ENCODE assay signal across 15 cellular contexts in the genomic region with DNA sequence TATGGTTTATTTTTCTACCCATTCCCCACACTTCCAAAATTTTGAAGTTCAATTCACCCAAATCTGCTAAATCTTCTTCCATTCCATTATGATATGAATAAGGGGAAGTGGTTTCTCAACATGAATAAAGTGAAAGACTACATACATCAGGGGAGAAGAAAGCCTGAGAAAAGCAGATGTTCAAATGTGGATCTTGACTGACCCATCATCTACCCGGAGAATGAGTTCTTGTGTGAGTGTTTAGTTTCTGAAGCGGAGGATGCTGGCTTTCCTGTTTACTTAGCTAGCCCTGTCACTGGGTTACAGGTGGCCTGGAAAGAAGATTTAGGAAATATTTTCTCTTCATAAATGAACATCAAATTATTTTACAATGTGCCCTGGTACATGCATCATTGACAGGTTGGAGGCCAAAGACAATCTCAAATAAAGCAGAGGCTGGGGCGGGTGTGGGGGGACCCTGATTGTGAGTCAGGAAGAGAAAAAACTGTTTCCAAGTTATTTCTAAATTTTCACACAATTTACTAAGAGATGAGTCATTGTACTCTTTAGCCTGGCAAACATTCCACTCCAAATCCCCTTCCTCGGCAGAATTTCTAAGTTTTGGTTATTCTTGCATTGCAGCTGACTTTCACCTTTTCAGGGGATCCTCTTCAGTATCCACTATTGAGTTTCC.
DNase-seq lines count a peak whose midpoint lies in the region; ATAC-seq and TF ChIP-seq lines count a peak whose summit lies in the region.
"Had no signal": no experiment of that assay in that cellular context is flagged by ENCODE, and none has a peak within 500 bp of the region (broad histone marks: within the 10 kb centered on the region; RNA-seq: fewer than 3 reads in every experiment).

No MANE protein-coding gene starts in this region.

- CTCF ChIA-PET in AG04450 (lab: Charles Lee): no interaction called here

- peaks cover 26% of the 10 kb centered on the region for H3K4me1 ChIP-seq in RWPE2 (ENCODE audit: insufficient read depth, poor library complexity, severe bottlenecking)
- H3K4me1 ChIP-seq: upper lobe of left lung had no signal

- H3K9me3 ChIP-seq in AG04450 (ENCODE audit: control insufficient read depth, insufficient read depth, low read length) (no peaks in the 10 kb centered on the region), RWPE2 (ENCODE audit: severe bottlenecking) (peaks cover 3% of the 10 kb centered on the region)
- H3K9me3 ChIP-seq: esophagus squamous epithelium, upper lobe of left lung had no signal

- POLR2A ChIA-PET in AG04450 (lab: Yijun Ruan, JAX): no interaction called here

- DNase-seq in AG04450 (ENCODE audit: low read depth, low spot score) (peak; percentile 6), RWPE2 (ENCODE audit: low spot score) (no peak), foreskin fibroblast (peak; percentile 9 to 55), caudate nucleus (lab: John Stamatoyannopoulos, UW) (no peak), NCI-H69 (lab: John Stamatoyannopoulos, UW) (no peak), DMS153 treated with DMSO at 0.1 percent for 48 hours (lab: John Stamatoyannopoulos, UW; ENCODE audit: unreplicated experiment) (no peak), HuH-7 (ENCODE audit: low spot score) (no peak)
- DNase-seq: AML-193; DMS153; esophagus squamous epithelium; NK-92 treated with Interleukin-12 subunit alpha and Interleukin-12 subunit beta, amount 100 ng/mL, for 24 hours; upper lobe of left lung had no signal

- TF ChIP-seq CTCF in AG04450 (IDR thresholded peaks at IDR 0.05; ENCODE audit: low read depth, low read length) (no peak), RWPE2 (IDR thresholded peaks at IDR 0.05; ENCODE audit: poor library complexity, severe bottlenecking) (no peak), foreskin fibroblast (IDR thresholded peaks at IDR 0.05; ENCODE audit: low read depth, low read length) (no peak)

- ATAC-seq in HG02852 (IDR thresholded peaks at IDR 0.05; ENCODE audit: unreplicated experiment): peak; percentile 48
- peak; percentile 81 for ATAC-seq in RWPE2 (ENCODE audit: low read depth)
- ATAC-seq: SK-N-SH treated with all-trans-retinoic acid at 6 μM for 48 hours, WTC11 had no signal

- H3K27ac ChIP-seq in AG04450 (ENCODE audit: low read depth, low read length): no peak overlapping the region
- peak overlapping the region; percentile 4 for H3K27ac ChIP-seq in RWPE2 (ENCODE audit: poor library complexity, severe bottlenecking)
- H3K27ac ChIP-seq in caudate nucleus (ENCODE audit: low read depth, low read length): no peak overlapping the region
- H3K27ac ChIP-seq: esophagus squamous epithelium, upper lobe of left lung had no signal

- no peaks in the 10 kb centered on the region for H3K27me3 ChIP-seq in AG04450 (ENCODE audit: control insufficient read depth, insufficient read depth, low read length)
- H3K27me3 ChIP-seq in RWPE2 (ENCODE audit: insufficient read depth, poor library complexity, severe bottlenecking): no peaks in the 10 kb centered on the region
- H3K27me3 ChIP-seq: esophagus squamous epithelium, upper lobe of left lung had no signal

- H3K4me3 ChIP-seq in AG04450 (ENCODE audit: low read depth, low read length) (no peak overlapping the region), RWPE2 (ENCODE audit: severe bottlenecking) (no peak overlapping the region), foreskin fibroblast (ENCODE audit: low read depth in 1 of 2, low read length in 2 of 2) (no peak overlapping the region)
- H3K4me3 ChIP-seq: esophagus squamous epithelium, upper lobe of left lung had no signal

- no peaks in the 10 kb centered on the region for H3K36me3 ChIP-seq in RWPE2 (ENCODE audit: low read depth)
- H3K36me3 ChIP-seq: esophagus squamous epithelium, upper lobe of left lung had no signal

Comparison
In these comparisons a context has a peak if more than half of its experiments do, and no peak if none do; other contexts are left out.
1. DNase-seq: peak in AG04450 (single experiment) and foreskin fibroblast (2 of 2); none in RWPE2 (single experiment), caudate nucleus (0 of 61), NCI-H69 (single experiment), DMS153 treated with DMSO at 0.1 percent for 48 hours (single experiment) and HuH-7 (single experiment).